In genomic region chr2:98737848-98738247, GRCh38 we compare ENCODE assay signal across 32 cellular contexts. TPM values are rescaled to one million over a fixed set of nuclear protein-coding genes. Genes with fewer than 3 reads are reported as not detected.
DNase-seq lines count a peak whose midpoint lies in the region; ATAC-seq and TF ChIP-seq lines count a peak whose summit lies in the region.
"Had no signal": no experiment of that assay in that cellular context is flagged by ENCODE, and none has a peak within 500 bp of the region (broad histone marks: within the 10 kb centered on the region; RNA-seq: fewer than 3 reads in every experiment).

No MANE protein-coding gene starts in this region.

- H3K4me1 ChIP-seq in CD4-positive, alpha-beta memory T cell (ENCODE audit: insufficient read depth, low read length) = peaks cover 65% of the 10 kb centered on the region
- H3K4me1 ChIP-seq in heart left ventricle = peaks cover 0 to 42% (median 0%) of the 10 kb centered on the region in 12 donors
- H3K4me1 ChIP-seq: right atrium auricular region, uterus had no signal

- CTCF ChIA-PET in activated CD4-positive, alpha-beta memory T cell treated with anti-CD3 and anti-CD28 coated beads for 36 hours (lab: Charles Lee) = interaction anchor here (1.7 kb wide), 1 partner anchor 88 kb away, joined by 6 read pairs; no protein-coding TSS in a partner anchor
- CTCF ChIA-PET in activated CD4-positive, alpha-beta memory T cell treated with anti-CD3 and anti-CD28 coated beads, Interleukin-2, amount 10 ng/mL, durations not matched to agents 7 days and 5 days (lab: Charles Lee) = interaction anchor here (1.0 to 1.3 kb wide), 2 partner anchors 33 to 88 kb away, joined by 3 to 5 read pairs; no protein-coding TSS in a partner anchor
- CTCF ChIA-PET in CD4-positive, alpha-beta memory T cell (lab: Charles Lee; ENCODE audit: partially characterized antibody) = interaction anchor here (1.2 to 2.0 kb wide), 3 partner anchors 9 to 33 kb away, joined by 3 to 11 read pairs (median 3); no protein-coding TSS in a partner anchor
- CTCF ChIA-PET in T-cell (lab: Charles Lee) = interaction anchor here (0.5 to 0.9 kb wide), 2 partner anchors 14 to 100 kb away, joined by 3 to 4 read pairs; no protein-coding TSS in a partner anchor

- no peaks in the 10 kb centered on the region for H3K27me3 Mint-ChIP-seq in activated CD4-positive, alpha-beta memory T cell treated with anti-CD3 and anti-CD28 coated beads for 36 hours
- peaks cover 5% of the 10 kb centered on the region for H3K27me3 Mint-ChIP-seq in activated CD4-positive, alpha-beta memory T cell treated with anti-CD3 and anti-CD28 coated beads, Interleukin-2, amount 10 ng/mL, durations not matched to agents 7 days and 5 days
- H3K27me3 Mint-ChIP-seq in CD4-positive, alpha-beta memory T cell = no peaks in the 10 kb centered on the region
- no peaks in the 10 kb centered on the region for H3K27me3 Mint-ChIP-seq in T-cell
- H3K27me3 Mint-ChIP-seq in endothelial cell (ENCODE audit: unreplicated experiment) = peaks cover 7% of the 10 kb centered on the region

- H3K4me3 ChIP-seq in CD4-positive, alpha-beta memory T cell (ENCODE audit: low read length in 2 of 2) = no peak overlapping the region
- no peak overlapping the region for H3K4me3 ChIP-seq in heart left ventricle
- H3K4me3 ChIP-seq: coronary artery, esophagus muscularis mucosa, left ventricle myocardium inferior, Peyer's patch, right atrium auricular region, uterus had no signal

- no peak for DNase-seq in activated CD4-positive, alpha-beta memory T cell treated with anti-CD3 and anti-CD28 coated beads for 36 hours
- no peak for DNase-seq in activated CD4-positive, alpha-beta memory T cell treated with anti-CD3 and anti-CD28 coated beads, Interleukin-2, amount 10 ng/mL, durations not matched to agents 7 days and 5 days
- DNase-seq in CD4-positive, alpha-beta memory T cell = no peak
- DNase-seq in T-cell = no peak
- DNase-seq in endothelial cell (ENCODE audit: low spot score) = no peak
- no peak for DNase-seq in DMS79 (lab: John Stamatoyannopoulos, UW)
- no peak for DNase-seq in effector CD8-positive, alpha-beta T cell (lab: John Stamatoyannopoulos, UW)
- DNase-seq in heart left ventricle = no peak
- DNase-seq: activated CD8-positive, alpha-beta memory T cell treated with anti-CD3 and anti-CD28 coated beads, Interleukin-2, amount 50 U/mL, for 48 hours; activated gamma-delta T cell; AML-193; DMS153; endodermal cell; foreskin fibroblast; H7; left ventricle myocardium inferior; mesendoderm; NCI-H1105; NCI-H187; NCI-H2171; NCI-H82; Peyer's patch; posterior cingulate gyrus; SHP77 treated with DMSO at 0.1 percent for 48 hours; small intestine; stimulated activated naive CD4-positive, alpha-beta T cell treated with Interleukin-2 at 50 U/mL for 16 hours; uterus; WERI-Rb-1 had no signal

- intact Hi-C loops in activated CD4-positive, alpha-beta memory T cell treated with anti-CD3 and anti-CD28 coated beads for 36 hours (cut with micrococcal nuclease) = loop anchor here (10.0 kb wide), 3 partner anchors 273 to 417 kb away; partner anchors contain the start of genes LIPT1 and TSGA10
- intact Hi-C loops in CD4-positive, alpha-beta memory T cell (cut with micrococcal nuclease) = no loop called here
- intact Hi-C loops in heart left ventricle (cut with DNase I) = loop anchor here in 3 of 10 donors (10.0 kb wide), 2 partner anchors 83 to 87 kb away; no protein-coding TSS in a partner anchor

- 83 to 93% (median 92%) methylated on average over 4 of the region's 4 CpGs for WGBS in heart left ventricle, 4 donors

- TF ChIP-seq CTCF in endothelial cell (IDR thresholded peaks at IDR 0.05; ENCODE audit: unreplicated experiment) (no peak), heart left ventricle (IDR thresholded peaks at IDR 0.05) (no peak)

- POLR2A ChIA-PET in activated CD4-positive, alpha-beta memory T cell treated with anti-CD3 and anti-CD28 coated beads for 36 hours (lab: Charles Lee) = interaction anchor here (0.9 kb wide), 1 partner anchor 34 kb away, joined by 4 read pairs; no protein-coding TSS in a partner anchor
- POLR2A ChIA-PET in activated CD4-positive, alpha-beta memory T cell treated with anti-CD3 and anti-CD28 coated beads, Interleukin-2, amount 10 ng/mL, durations not matched to agents 7 days and 5 days (lab: Charles Lee) = interaction anchor here (1.3 to 15.9 kb wide), 2 partner anchors 35 to 76 kb away, joined by 4 to 291 read pairs; no protein-coding TSS in a partner anchor
- POLR2A ChIA-PET in CD4-positive, alpha-beta memory T cell (lab: Charles Lee; ENCODE audit: partially characterized antibody) = interaction anchor here (2.1 to 16.8 kb wide), 6 partner anchors 10 to 89 kb away, joined by 8 to 565 read pairs (median 238); no protein-coding TSS in a partner anchor
- POLR2A ChIA-PET in T-cell (lab: Charles Lee) = interaction anchor here (0.6 to 1.2 kb wide), 3 partner anchors 25 to 166 kb away, joined by 3 to 9 read pairs (median 6); no protein-coding TSS in a partner anchor

- no peak overlapping the region for H3K4me3 Mint-ChIP-seq in activated CD4-positive, alpha-beta memory T cell treated with anti-CD3 and anti-CD28 coated beads for 36 hours
- no peak overlapping the region for H3K4me3 Mint-ChIP-seq in activated CD4-positive, alpha-beta memory T cell treated with anti-CD3 and anti-CD28 coated beads, Interleukin-2, amount 10 ng/mL, durations not matched to agents 7 days and 5 days
- H3K4me3 Mint-ChIP-seq in CD4-positive, alpha-beta memory T cell = peak overlapping the region in 6 of 8 donors; percentile 50 to 74 (median 57)
- H3K4me3 Mint-ChIP-seq in T-cell = peak overlapping the region in 1 of 3 donors; percentile 55
- no peak overlapping the region for H3K4me3 Mint-ChIP-seq in endothelial cell (ENCODE audit: unreplicated experiment)
- H3K4me3 Mint-ChIP-seq: endodermal cell had no signal

- H3K27me3 ChIP-seq in CD4-positive, alpha-beta memory T cell (ENCODE audit: insufficient read depth, low read length) = no peaks in the 10 kb centered on the region
- H3K27me3 ChIP-seq in heart left ventricle = no peaks in the 10 kb centered on the region
- H3K27me3 ChIP-seq: esophagus muscularis mucosa, Peyer's patch, right atrium auricular region, uterus had no signal

- peak overlapping the region; percentile 7 for H3K27ac ChIP-seq in CD4-positive, alpha-beta memory T cell (ENCODE audit: low read depth, low read length)
- no peak overlapping the region for H3K27ac ChIP-seq in heart left ventricle
- H3K27ac ChIP-seq: coronary artery, esophagus muscularis mucosa, left ventricle myocardium inferior, Peyer's patch, right atrium auricular region, uterus, WERI-Rb-1 had no signal

- H3K9me3 ChIP-seq in CD4-positive, alpha-beta memory T cell (ENCODE audit: control insufficient read depth in 1 of 2, low read length in 2 of 2) = no peaks in the 10 kb centered on the region
- no peaks in the 10 kb centered on the region for H3K9me3 ChIP-seq in heart left ventricle
- H3K9me3 ChIP-seq: esophagus muscularis mucosa, left ventricle myocardium inferior, Peyer's patch, right atrium auricular region, uterus had no signal

- peaks cover 66% of the 10 kb centered on the region for H3K4me1 Mint-ChIP-seq in activated CD4-positive, alpha-beta memory T cell treated with anti-CD3 and anti-CD28 coated beads for 36 hours (ENCODE audit: low read depth)
- peaks cover 57% of the 10 kb centered on the region for H3K4me1 Mint-ChIP-seq in activated CD4-positive, alpha-beta memory T cell treated with anti-CD3 and anti-CD28 coated beads, Interleukin-2, amount 10 ng/mL, durations not matched to agents 7 days and 5 days
- H3K4me1 Mint-ChIP-seq in CD4-positive, alpha-beta memory T cell = peaks cover 54 to 91% (median 66%) of the 10 kb centered on the region in 4 donors
- H3K4me1 Mint-ChIP-seq in T-cell = peaks cover 68 to 88% (median 79%) of the 10 kb centered on the region in 3 donors
- peaks cover 3% of the 10 kb centered on the region for H3K4me1 Mint-ChIP-seq in endothelial cell (ENCODE audit: unreplicated experiment)
- H3K4me1 Mint-ChIP-seq: endodermal cell had no signal

- H3K36me3 Mint-ChIP-seq in activated CD4-positive, alpha-beta memory T cell treated with anti-CD3 and anti-CD28 coated beads for 36 hours = peaks cover 4% of the 10 kb centered on the region
- H3K36me3 Mint-ChIP-seq in activated CD4-positive, alpha-beta memory T cell treated with anti-CD3 and anti-CD28 coated beads, Interleukin-2, amount 10 ng/mL, durations not matched to agents 7 days and 5 days (ENCODE audit: low read depth) = peaks cover 7% of the 10 kb centered on the region
- H3K36me3 Mint-ChIP-seq in CD4-positive, alpha-beta memory T cell = peaks cover 0 to 2% of the 10 kb centered on the region in 2 donors
- H3K36me3 Mint-ChIP-seq in T-cell (peaks cover 5% of the 10 kb centered on the region), endothelial cell (ENCODE audit: low read depth, unreplicated experiment) (no peaks in the 10 kb centered on the region)

- ATAC-seq in T-cell (replicated peaks in 1 of 4) = no peak
- ATAC-seq in heart left ventricle = no peak

- peak overlapping the region; percentile 42 for H3K27ac Mint-ChIP-seq in activated CD4-positive, alpha-beta memory T cell treated with anti-CD3 and anti-CD28 coated beads for 36 hours
- no peak overlapping the region for H3K27ac Mint-ChIP-seq in activated CD4-positive, alpha-beta memory T cell treated with anti-CD3 and anti-CD28 coated beads, Interleukin-2, amount 10 ng/mL, durations not matched to agents 7 days and 5 days
- peak overlapping the region; percentile 74 to 89 (median 84) for H3K27ac Mint-ChIP-seq in CD4-positive, alpha-beta memory T cell
- H3K27ac Mint-ChIP-seq in T-cell = peak overlapping the region; percentile 89 to 92
- peak overlapping the region; percentile 45 for H3K27ac Mint-ChIP-seq in endothelial cell (ENCODE audit: unreplicated experiment)
- H3K27ac Mint-ChIP-seq: endodermal cell had no signal

- no peaks in the 10 kb centered on the region for H3K36me3 ChIP-seq in CD4-positive, alpha-beta memory T cell (ENCODE audit: insufficient read depth, low read length)
- H3K36me3 ChIP-seq in heart left ventricle = no peaks in the 10 kb centered on the region
- H3K36me3 ChIP-seq: esophagus muscularis mucosa, left ventricle myocardium inferior, Peyer's patch, right atrium auricular region, uterus, WERI-Rb-1 had no signal

- TF ChIP-seq POLR2A in heart left ventricle (IDR thresholded peaks at IDR 0.05) = no peak

- H3K9me3 Mint-ChIP-seq in activated CD4-positive, alpha-beta memory T cell treated with anti-CD3 and anti-CD28 coated beads for 36 hours = no peaks in the 10 kb centered on the region
- no peaks in the 10 kb centered on the region for H3K9me3 Mint-ChIP-seq in activated CD4-positive, alpha-beta memory T cell treated with anti-CD3 and anti-CD28 coated beads, Interleukin-2, amount 10 ng/mL, durations not matched to agents 7 days and 5 days
- H3K9me3 Mint-ChIP-seq in CD4-positive, alpha-beta memory T cell = no peaks in the 10 kb centered on the region
- H3K9me3 Mint-ChIP-seq in T-cell (no peaks in the 10 kb centered on the region), endothelial cell (ENCODE audit: unreplicated experiment) (no peaks in the 10 kb centered on the region)
- H3K9me3 Mint-ChIP-seq: endodermal cell had no signal

RNA-seq across cellular contexts. Expression of gene MGAT4A, which starts 6.9 kb away (rescaled TPM):
- 10 to 100 TPM; 71.9 to 76.7 TPM for total RNA-seq in activated CD4-positive, alpha-beta memory T cell treated with anti-CD3 and anti-CD28 coated beads for 36 hours
- 10 to 100 TPM; 69.8 to 80.6 TPM for total RNA-seq in activated CD4-positive, alpha-beta memory T cell treated with anti-CD3 and anti-CD28 coated beads, Interleukin-2, amount 10 ng/mL, durations not matched to agents 7 days and 5 days
- total RNA-seq in CD4-positive, alpha-beta memory T cell = 100 to 1,000 TPM; 256 to 270 TPM
- polyA plus RNA-seq in CD4-positive, alpha-beta memory T cell = 100 to 1,000 TPM; 223 to 336 TPM
- 100 to 1,000 TPM; 185 to 220 (median 199) TPM for total RNA-seq in T-cell
- 7.3 TPM for total RNA-seq in endothelial cell (ENCODE audit: unreplicated experiment)
- total RNA-seq in heart left ventricle = 10 to 100 TPM; 10.2 to 45.0 (median 18.2) TPM
- polyA plus RNA-seq in heart left ventricle = 1 to 10 TPM; 4.2 to 6.7 TPM
- total RNA-seq: M059J had no signal

Comparison
In these comparisons a context has a peak if more than half of its experiments do, and no peak if none do; other contexts are left out.
1. H3K4me3 Mint-ChIP-seq: peak in CD4-positive, alpha-beta memory T cell (6 of 8); none in activated CD4-positive, alpha-beta memory T cell treated with anti-CD3 and anti-CD28 coated beads for 36 hours (single experiment), activated CD4-positive, alpha-beta memory T cell treated with anti-CD3 and anti-CD28 coated beads, Interleukin-2, amount 10 ng/mL, durations not matched to agents 7 days and 5 days (single experiment) and endothelial cell (single experiment).